24 cellular contexts compared by ENCODE assay signal in the genomic region with DNA sequence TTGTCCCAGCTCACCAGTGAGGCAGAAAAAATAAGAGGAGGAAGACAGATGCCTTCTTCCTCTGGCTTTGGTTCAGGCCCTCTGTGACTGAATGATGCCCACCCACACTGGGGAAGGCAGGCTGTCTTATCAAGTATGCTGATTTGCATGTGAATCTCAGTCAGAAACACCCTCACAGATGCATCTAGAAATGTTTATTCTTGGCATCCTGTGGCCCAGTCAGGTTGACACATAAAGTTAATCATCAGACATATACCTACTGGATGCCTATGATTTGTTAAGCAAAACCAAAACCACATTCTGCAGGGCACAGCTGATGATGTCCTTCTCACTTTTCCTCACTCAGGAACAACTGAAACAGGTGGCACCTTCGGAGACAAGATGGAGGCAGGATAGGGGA.
DNase-seq lines count a peak whose midpoint lies in the region; ATAC-seq and FAIRE-seq lines count a peak whose summit lies in the region.
"Had no signal": no experiment of that assay in that cellular context is flagged by ENCODE, and none has a peak within 500 bp of the region (broad histone marks: within the 10 kb centered on the region; RNA-seq: fewer than 3 reads in every experiment).

No MANE protein-coding gene starts in this region.

- peak; percentile 52 for FAIRE-seq in GM18507 (lab: Jason Lieb, UNC)
- FAIRE-seq: A204.1, GM12892, K562 had no signal

- ATAC-seq in GM18867 (IDR thresholded peaks at IDR 0.05; ENCODE audit: unreplicated experiment), result peak; percentile 68
- ATAC-seq in HG02588 (IDR thresholded peaks at IDR 0.05; ENCODE audit: unreplicated experiment), result peak; percentile 65
- ATAC-seq in HG03354 (IDR thresholded peaks at IDR 0.05; ENCODE audit: poor library complexity, severe bottlenecking, unreplicated experiment), result peak; percentile 67
- no peak for ATAC-seq in HG03280 (IDR thresholded peaks at IDR 0.05; ENCODE audit: unreplicated experiment)
- ATAC-seq: GM23338, K562, PC-3 had no signal

- no peak for DNase-seq in GM18507 (ENCODE audit: extremely low spot score, insufficient read length, low read depth)
- DNase-seq in iPS-NIHi7 (ENCODE audit: extremely low spot score), result no peak
- DNase-seq in NCI-H1930 (lab: John Stamatoyannopoulos, UW), result no peak
- DNase-seq in DMS 273 treated with DMSO at 0.1 percent for 48 hours (lab: John Stamatoyannopoulos, UW), result no peak
- DNase-seq: Calu3; CD4-positive, alpha-beta memory T cell; DMS79; HCEC 1CT; NCI-H1092 treated with DMSO at 0.1 percent for 48 hours; NCI-H2081 treated with DMSO at 0.1 percent for 48 hours; NCI-H446 treated with DMSO at 0.1 percent for 48 hours; NCI-H774; PC-3; RPMI8226; SHP77 treated with DMSO at 0.1 percent for 48 hours; SK-N-SH had no signal
